ENCODE assay signal across 8 cellular contexts in the genomic region with DNA sequence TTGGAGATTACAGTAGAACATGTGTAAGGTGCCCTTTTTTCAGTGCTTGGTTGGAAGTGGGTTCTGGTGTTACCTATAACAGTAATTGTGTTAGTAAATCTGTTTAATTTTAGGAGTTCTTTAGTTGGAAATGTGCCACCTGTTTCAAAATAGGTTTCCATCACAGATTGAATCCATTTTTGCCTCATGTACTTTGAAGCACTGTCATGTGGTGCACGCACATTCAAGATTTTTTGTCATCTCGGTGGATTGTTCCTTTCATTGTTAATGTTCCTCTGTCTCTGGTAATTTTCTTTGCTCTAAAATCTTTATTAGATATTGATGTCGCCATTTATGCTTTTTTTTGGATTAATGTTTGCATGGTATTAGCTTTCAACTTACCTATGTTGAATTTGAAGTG. TPM values are rescaled to one million over a fixed set of nuclear protein-coding genes. Genes with fewer than 3 reads are reported as not detected.
A peak's percentile ranks its signal among the peaks of the same experiment; 100 is the strongest.
DNase-seq lines count a peak whose midpoint lies in the region; ATAC-seq and TF ChIP-seq lines count a peak whose summit lies in the region.

No MANE protein-coding gene starts in this region.

- H3K4me1 Mint-ChIP-seq in activated CD8-positive, alpha-beta memory T cell treated with anti-CD3 and anti-CD28 coated beads, Interleukin-2, amount 10 ng/mL, durations not matched to agents 7 days and 5 days = peaks cover 35% of the 10 kb centered on the region
- H3K4me1 Mint-ChIP-seq in WTC11 = peaks cover 7% of the 10 kb centered on the region

- H3K27ac Mint-ChIP-seq in activated CD8-positive, alpha-beta memory T cell treated with anti-CD3 and anti-CD28 coated beads, Interleukin-2, amount 10 ng/mL, durations not matched to agents 7 days and 5 days = peak overlapping the region; percentile 88
- H3K27ac Mint-ChIP-seq in WTC11 = no peak overlapping the region

- H3K9me3 Mint-ChIP-seq in activated CD8-positive, alpha-beta memory T cell treated with anti-CD3 and anti-CD28 coated beads, Interleukin-2, amount 10 ng/mL, durations not matched to agents 7 days and 5 days (ENCODE audit: low read depth) = peaks cover 23% of the 10 kb centered on the region
- H3K9me3 Mint-ChIP-seq in WTC11 = peaks cover 40% of the 10 kb centered on the region

- ATAC-seq in activated CD8-positive, alpha-beta memory T cell treated with anti-CD3 and anti-CD28 coated beads, Interleukin-2, amount 10 ng/mL, durations not matched to agents 7 days and 5 days = no peak
- ATAC-seq in WTC11 (no peak), HG02678 (IDR thresholded peaks at IDR 0.05; ENCODE audit: unreplicated experiment) (no peak)

- no peak overlapping the region for H3K27ac ChIP-seq in stomach smooth muscle (ENCODE audit: low read length)

- peaks cover 47% of the 10 kb centered on the region for H3K36me3 Mint-ChIP-seq in activated CD8-positive, alpha-beta memory T cell treated with anti-CD3 and anti-CD28 coated beads, Interleukin-2, amount 10 ng/mL, durations not matched to agents 7 days and 5 days
- H3K36me3 Mint-ChIP-seq in WTC11 = peaks cover 56% of the 10 kb centered on the region

- H3K9ac ChIP-seq in stomach smooth muscle (ENCODE audit: low read length in 2 of 2) = peak overlapping the region in 1 of 2 donors; percentile 90

- peaks cover 0 to 10% of the 10 kb centered on the region in 2 donors for H3K9me3 ChIP-seq in stomach smooth muscle (ENCODE audit: control insufficient read depth in 2 of 2, low read length in 2 of 2)

- peaks cover 9% of the 10 kb centered on the region for H3K4me1 ChIP-seq in stomach smooth muscle (ENCODE audit: control insufficient read depth, insufficient read depth, low read length)

- peak overlapping the region; percentile 87 for H3K4me3 ChIP-seq in iPS-11a (ENCODE audit: low read depth, low read length)
- peak overlapping the region; percentile 80 to 86 for H3K4me3 ChIP-seq in stomach smooth muscle (ENCODE audit: low read length in 2 of 2)

- POLR2A ChIA-PET in WTC11 (lab: Charles Lee) = no interaction called here

- H3K36me3 ChIP-seq in stomach smooth muscle (ENCODE audit: control insufficient read depth in 2 of 2, insufficient read depth in 2 of 2, low read length in 2 of 2) = no peaks in the 10 kb centered on the region

- peak overlapping the region; percentile 82 for H3K4me3 Mint-ChIP-seq in activated CD8-positive, alpha-beta memory T cell treated with anti-CD3 and anti-CD28 coated beads, Interleukin-2, amount 10 ng/mL, durations not matched to agents 7 days and 5 days
- peak overlapping the region; percentile 87 for H3K4me3 Mint-ChIP-seq in WTC11

- no peaks in the 10 kb centered on the region for H3K27me3 Mint-ChIP-seq in activated CD8-positive, alpha-beta memory T cell treated with anti-CD3 and anti-CD28 coated beads, Interleukin-2, amount 10 ng/mL, durations not matched to agents 7 days and 5 days
- H3K27me3 Mint-ChIP-seq in WTC11 (ENCODE audit: low read depth) = peaks cover 29% of the 10 kb centered on the region

- CTCF ChIA-PET in activated CD8-positive, alpha-beta memory T cell treated with anti-CD3 and anti-CD28 coated beads, Interleukin-2, amount 10 ng/mL, durations not matched to agents 7 days and 5 days (lab: Charles Lee) = no interaction called here
- CTCF ChIA-PET in WTC11 (lab: Charles Lee) = no interaction called here

- H3K27me3 ChIP-seq in stomach smooth muscle (ENCODE audit: control insufficient read depth in 1 of 2, insufficient read depth in 2 of 2, low read length in 2 of 2) = no peaks in the 10 kb centered on the region

- no peak for TF ChIP-seq CTCF in WTC11 (IDR thresholded peaks at IDR 0.05)

- DNase-seq in activated CD8-positive, alpha-beta memory T cell treated with anti-CD3 and anti-CD28 coated beads, Interleukin-2, amount 10 ng/mL, durations not matched to agents 7 days and 5 days = no peak
- no peak for DNase-seq in activated CD8-positive, alpha-beta memory T cell treated with anti-CD3 and anti-CD28 coated beads for 24 hours
- no peak for DNase-seq in WTC11 (ENCODE audit: low spot score)
- DNase-seq in NCI-H524 treated with DMSO at 0.1 percent for 48 hours (lab: John Stamatoyannopoulos, UW) = no peak
- no peak for DNase-seq in SKM-1 (lab: John Stamatoyannopoulos, UW; ENCODE audit: unreplicated experiment)

TF ChIP-seq in WTC11, 78 proteins besides CTCF, POLR2A, EP300 and RAD21:
- TF ChIP-seq, protein P1, sequence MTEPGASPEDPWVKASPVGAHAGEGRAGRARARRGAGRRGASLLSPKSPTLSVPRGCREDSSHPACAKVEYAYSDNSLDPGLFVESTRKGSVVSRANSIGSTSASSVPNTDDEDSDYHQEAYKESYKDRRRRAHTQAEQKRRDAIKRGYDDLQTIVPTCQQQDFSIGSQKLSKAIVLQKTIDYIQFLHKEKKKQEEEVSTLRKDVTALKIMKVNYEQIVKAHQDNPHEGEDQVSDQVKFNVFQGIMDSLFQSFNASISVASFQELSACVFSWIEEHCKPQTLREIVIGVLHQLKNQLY (CRISPR knock-in tag; IDR thresholded peaks at IDR 0.05) = no peak
- TF ChIP-seq, protein P2, sequence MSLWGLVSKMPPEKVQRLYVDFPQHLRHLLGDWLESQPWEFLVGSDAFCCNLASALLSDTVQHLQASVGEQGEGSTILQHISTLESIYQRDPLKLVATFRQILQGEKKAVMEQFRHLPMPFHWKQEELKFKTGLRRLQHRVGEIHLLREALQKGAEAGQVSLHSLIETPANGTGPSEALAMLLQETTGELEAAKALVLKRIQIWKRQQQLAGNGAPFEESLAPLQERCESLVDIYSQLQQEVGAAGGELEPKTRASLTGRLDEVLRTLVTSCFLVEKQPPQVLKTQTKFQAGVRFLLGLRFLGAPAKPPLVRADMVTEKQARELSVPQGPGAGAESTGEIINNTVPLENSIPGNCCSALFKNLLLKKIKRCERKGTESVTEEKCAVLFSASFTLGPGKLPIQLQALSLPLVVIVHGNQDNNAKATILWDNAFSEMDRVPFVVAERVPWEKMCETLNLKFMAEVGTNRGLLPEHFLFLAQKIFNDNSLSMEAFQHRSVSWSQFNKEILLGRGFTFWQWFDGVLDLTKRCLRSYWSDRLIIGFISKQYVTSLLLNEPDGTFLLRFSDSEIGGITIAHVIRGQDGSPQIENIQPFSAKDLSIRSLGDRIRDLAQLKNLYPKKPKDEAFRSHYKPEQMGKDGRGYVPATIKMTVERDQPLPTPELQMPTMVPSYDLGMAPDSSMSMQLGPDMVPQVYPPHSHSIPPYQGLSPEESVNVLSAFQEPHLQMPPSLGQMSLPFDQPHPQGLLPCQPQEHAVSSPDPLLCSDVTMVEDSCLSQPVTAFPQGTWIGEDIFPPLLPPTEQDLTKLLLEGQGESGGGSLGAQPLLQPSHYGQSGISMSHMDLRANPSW (CRISPR knock-in tag; conservative IDR thresholded peaks at IDR 0.05; ENCODE audit: low read depth) = no peak
- TF ChIP-seq PRRX2 (CRISPR knock-in tag; IDR thresholded peaks at IDR 0.05) (no peak), TEAD1 (CRISPR knock-in tag; IDR thresholded peaks at IDR 0.05) (no peak), ATF1 (CRISPR knock-in tag; IDR thresholded peaks at IDR 0.05) (no peak)

RNA-seq across cellular contexts. Expression of a gene that starts 1.3 kb away (rescaled TPM):
- 10 to 100 TPM; 21.5 to 31.7 TPM for total RNA-seq in activated CD8-positive, alpha-beta memory T cell treated with anti-CD3 and anti-CD28 coated beads, Interleukin-2, amount 10 ng/mL, durations not matched to agents 7 days and 5 days
- 17.7 to 19.0 TPM (median 18.6 TPM) in 3 replicates for total RNA-seq in WTC11 (2021)
